Comparison of ENCODE assay signal across 8 cellular contexts in genomic region chr3:95218484-95218883, GRCh38.
"Had no signal": no experiment of that assay in that cellular context is flagged by ENCODE, and none has a peak within 500 bp of the region (broad histone marks: within the 10 kb centered on the region; RNA-seq: fewer than 3 reads in every experiment).

No MANE protein-coding gene starts in this region.

- H3K4me3 ChIP-seq: GM23338 had no signal

- H3K4me1 Mint-ChIP-seq: IgD-negative memory B cell had no signal

- ATAC-seq: GM23338 had no signal

- H3K4me3 Mint-ChIP-seq: GM23338, H9, IgD-negative memory B cell had no signal

- H3K4me2 ChIP-seq: GM23338 had no signal

- H3K27me3 Mint-ChIP-seq: IgD-negative memory B cell had no signal

- H2AFZ ChIP-seq: GM23338 had no signal

- H3K36me3 Mint-ChIP-seq: IgD-negative memory B cell had no signal

- H3K27ac Mint-ChIP-seq: GM23338, H9, IgD-negative memory B cell had no signal

- FAIRE-seq: H1, H54, HTR-8/SVneo had no signal

- DNase-seq: H9, HCEC 1CT, KBM-7 had no signal
